Comparison of ENCODE assay signal across 12 cellular contexts in genomic region chr11:128891410-128891861, GRCh38. TPM values are rescaled to one million over a fixed set of nuclear protein-coding genes. Genes with fewer than 3 reads are reported as not detected.
DNase-seq lines count a peak whose midpoint lies in the region; ATAC-seq, FAIRE-seq and TF ChIP-seq lines count a peak whose summit lies in the region.
"Had no signal": no experiment of that assay in that cellular context is flagged by ENCODE, and none has a peak within 500 bp of the region (broad histone marks: within the 10 kb centered on the region; RNA-seq: fewer than 3 reads in every experiment).

No MANE protein-coding gene starts in this region.

- H3K9me3 ChIP-seq in HepG2 (ENCODE audit: low read length) (no peaks in the 10 kb centered on the region), right lobe of liver (no peaks in the 10 kb centered on the region), esophagus squamous epithelium (no peaks in the 10 kb centered on the region), neural cell (ENCODE audit: low read length) (no peaks in the 10 kb centered on the region), aorta (ENCODE audit: control insufficient read depth, low read length) (no peaks in the 10 kb centered on the region)

- no peaks in the 10 kb centered on the region for H4K20me1 ChIP-seq in HepG2 (ENCODE audit: insufficient read depth, low read length)
- H4K20me1 ChIP-seq in neural cell (ENCODE audit: insufficient read depth): no peaks in the 10 kb centered on the region

- H3K27ac ChIP-seq in HepG2 (ENCODE audit: extremely low read length, insufficient read depth, low read length) (no peak overlapping the region), right lobe of liver (no peak overlapping the region), esophagus squamous epithelium (peak overlapping the region in 2 of 4 donors; percentile 30 to 36), neural cell (ENCODE audit: low read length) (no peak overlapping the region), aorta (ENCODE audit: low read depth in 1 of 2, low read length in 2 of 2) (no peak overlapping the region)

- H3K4me2 ChIP-seq in HepG2 (ENCODE audit: low read depth, low read length) (no peak overlapping the region; the same call in 1 of the 2 replicates), neural cell (ENCODE audit: low read length) (no peak overlapping the region)

- ATAC-seq in HepG2 (peak; percentile 3; the same call in 1 of the 3 replicates), right lobe of liver (no peak), aorta (ENCODE audit: low FRiP score) (peak; percentile 20), GM19397 (IDR thresholded peaks at IDR 0.05; ENCODE audit: unreplicated experiment) (no peak), GM19324 (IDR thresholded peaks at IDR 0.05; ENCODE audit: low FRiP score, unreplicated experiment) (no peak)

- intact Hi-C loops in HepG2 (cut with micrococcal nuclease; ENCODE audit: unreplicated experiment) (no loop called here), right lobe of liver (cut with DNase I) (no loop called here), esophagus squamous epithelium (cut with DNase I) (no loop called here), aorta (cut with DNase I) (no loop called here)

- no peak for FAIRE-seq in HepG2 (lab: Jason Lieb, UNC)
- FAIRE-seq: islet of Langerhans had no signal

- CTCF ChIA-PET in HepG2 (lab: Yijun Ruan, JAX; ENCODE audit: low intra/inter-chr PET ratio, low total read pairs): no interaction called here

- H3K4me3 ChIP-seq in HepG2 (replicated peaks in 1 of 3; ENCODE audit: insufficient read depth in 1 of 3, low read depth in 2 of 3, low read length in 3 of 3): no peak overlapping the region
- no peak overlapping the region for H3K4me3 ChIP-seq in right lobe of liver
- H3K4me3 ChIP-seq in esophagus squamous epithelium: peak overlapping the region in 3 of 4 donors; percentile 54 to 74 (median 58)
- H3K4me3 ChIP-seq in neural cell (ENCODE audit: low read length): peak overlapping the region; percentile 79
- H3K4me3 ChIP-seq in aorta (ENCODE audit: low read length in 2 of 2): peak overlapping the region in 1 of 2 donors; percentile 42

- H3K9me2 ChIP-seq in neural cell (ENCODE audit: insufficient read depth, low read length): no peaks in the 10 kb centered on the region

- TF ChIP-seq POLR2A in HepG2 (IDR thresholded peaks at IDR 0.05; ENCODE audit: insufficient read depth in 1 of 2, low read depth in 2 of 2, low read length in 2 of 2): no peak
- TF ChIP-seq POLR2A in right lobe of liver (IDR thresholded peaks at IDR 0.05): no peak
- no peak for TF ChIP-seq POLR2A in esophagus squamous epithelium (IDR thresholded peaks at IDR 0.05)

- no peaks in the 10 kb centered on the region for H3K36me3 ChIP-seq in HepG2 (replicated peaks in 1 of 2; ENCODE audit: control insufficient read depth in 1 of 2, insufficient read depth in 2 of 2, low read length in 2 of 2)
- no peaks in the 10 kb centered on the region for H3K36me3 ChIP-seq in right lobe of liver
- no peaks in the 10 kb centered on the region for H3K36me3 ChIP-seq in esophagus squamous epithelium
- no peaks in the 10 kb centered on the region for H3K36me3 ChIP-seq in neural cell (ENCODE audit: insufficient read depth, low read length)
- H3K36me3 ChIP-seq in aorta (ENCODE audit: control insufficient read depth in 1 of 2, insufficient read depth in 2 of 2, low read length in 1 of 2): no peaks in the 10 kb centered on the region

- H3K4me1 ChIP-seq in HepG2 (ENCODE audit: insufficient read depth, low read length): peaks cover 24% of the 10 kb centered on the region
- peaks cover 0 to 33% (median 16%) of the 10 kb centered on the region in 4 donors for H3K4me1 ChIP-seq in right lobe of liver
- peaks cover 14 to 73% (median 23%) of the 10 kb centered on the region in 3 donors for H3K4me1 ChIP-seq in esophagus squamous epithelium
- H3K4me1 ChIP-seq in aorta (ENCODE audit: control insufficient read depth in 1 of 2, insufficient read depth in 2 of 2, low read length in 2 of 2): peaks cover 0 to 4% of the 10 kb centered on the region in 2 donors

- H3K9ac ChIP-seq in HepG2 (ENCODE audit: insufficient read depth, low read depth, low read length) (no peak overlapping the region), neural cell (ENCODE audit: low read length) (peak overlapping the region; percentile 2)

- H3F3A ChIP-seq in neural cell (ENCODE audit: insufficient read depth, low read length, poor library complexity, severe bottlenecking): no peaks in the 10 kb centered on the region

- BruUV-seq in HepG2 (replicated peaks; lab: Mats Ljungman, UMichigan): no TSS peak

- no peak for TF ChIP-seq RAD21 in HepG2 (CRISPR knock-in tag; IDR thresholded peaks at IDR 0.05)
- TF ChIP-seq RAD21 in neural cell (conservative IDR thresholded peaks at IDR 0.05): no peak

- no peak for TF ChIP-seq EP300 in HepG2 (IDR thresholded peaks at IDR 0.05; ENCODE audit: low read depth in 2 of 2, low read length in 2 of 2)
- TF ChIP-seq EP300 in HepG2 (CRISPR knock-in tag; IDR thresholded peaks at IDR 0.05; ENCODE audit: borderline replicate concordance): no peak
- TF ChIP-seq EP300 in neural cell (conservative IDR thresholded peaks at IDR 0.05; ENCODE audit: poor library complexity, severe bottlenecking): no peak

- TF ChIP-seq CTCF in HepG2 (CRISPR knock-in tag; IDR thresholded peaks at IDR 0.05) (no peak), right lobe of liver (IDR thresholded peaks at IDR 0.05) (no peak), esophagus squamous epithelium (IDR thresholded peaks at IDR 0.05) (no peak), neural cell (IDR thresholded peaks at IDR 0.05; ENCODE audit: poor library complexity, severe bottlenecking) (no peak)

- no peaks in the 10 kb centered on the region for H3K79me2 ChIP-seq in HepG2 (ENCODE audit: insufficient read depth, low read length)
- H3K79me2 ChIP-seq in neural cell (replicated peaks; ENCODE audit: insufficient read depth, low read length): no peaks in the 10 kb centered on the region

- WGBS in HepG2 (ENCODE audit: low lambda C conversion rate): 44% methylated on average over 9 of the region's 10 CpGs
- 38% methylated on average over 4 of the region's 10 CpGs for WGBS in right lobe of liver (ENCODE audit: insufficient coverage, low coverage, low lambda C conversion rate, missing lambda C conversion rate)
- WGBS in esophagus squamous epithelium, 2 donors: 11 to 24% methylated on average over 3 to 6 of the region's 10 CpGs
- 36 to 40% methylated on average over 10 of the region's 10 CpGs for WGBS in aorta, 2 donors

- in situ Hi-C loops in HepG2 (cut with HindIII; ENCODE audit: extremely low pct_ligation_motif_present, low pct_unique_long_range_greater_than_20kb): loop anchor here (25.0 kb wide), 1 partner anchor 796 kb away; no protein-coding TSS in a partner anchor

- DNase-seq in HepG2 (ENCODE audit: low spot score) (no peak), right lobe of liver (no peak), esophagus squamous epithelium (lab: John Stamatoyannopoulos, UW) (no peak), aorta (no peak), HPDE6-E6E7 (ENCODE audit: extremely low spot score) (no peak)
- DNase-seq: activated CD4-positive, alpha-beta T cell treated with anti-CD3 and anti-CD28 coated beads, Interleukin-2, amount 50 U/mL, for 1 hour; stimulated activated CD4-positive, alpha-beta T cell treated with anti-CD3 and anti-CD28 coated beads, Interleukin-1b, Interleukin-23, amount 100 ng/mL, for 48 hours had no signal

- POLR2A ChIA-PET in HepG2 (lab: Yijun Ruan, JAX): no interaction called here

- no peak overlapping the region for H2AFZ ChIP-seq in HepG2 (ENCODE audit: low read length)
- no peak overlapping the region for H2AFZ ChIP-seq in neural cell (ENCODE audit: low read depth, low read length)

- H3K27me3 ChIP-seq in HepG2 (ENCODE audit: control insufficient read depth in 1 of 2, insufficient read depth in 2 of 2, low read length in 2 of 2) (peaks cover 11 to 65% of the 10 kb centered on the region in 2 experiments), right lobe of liver (no peaks in the 10 kb centered on the region), esophagus squamous epithelium (peaks cover 0 to 43% (median 0%) of the 10 kb centered on the region in 4 donors), neural cell (ENCODE audit: insufficient read depth, low read depth, low read length) (peaks cover 45% of the 10 kb centered on the region), aorta (ENCODE audit: control insufficient read depth in 1 of 2, insufficient read depth in 2 of 2, low read length in 1 of 2) (no peaks in the 10 kb centered on the region)

RNA-seq across cellular contexts. Expression of gene KCNJ5, which starts 0.3 kb away (rescaled TPM):
- total RNA-seq in HepG2 (2016; rRNA removed; fragmentation: Illumina TruSeq; extraction: Trizol): not detected in 2 replicates
- not detected in 2 replicates for total RNA-seq in HepG2 (2016; cell fraction: cytosol; rRNA removed; fragmentation: Illumina TruSeq; extraction: Trizol; ENCODE audit: low read depth)
- total RNA-seq in HepG2 (2016; cell fraction: insoluble cytoplasmic fraction; rRNA removed; fragmentation: Illumina TruSeq; extraction: Trizol): not detected in 2 replicates
- total RNA-seq in HepG2 (2016; cell fraction: membrane; rRNA removed; fragmentation: Illumina TruSeq; extraction: Trizol): not detected in 2 replicates
- not detected in 2 replicates for total RNA-seq in HepG2 (2016; cell fraction: nucleus; rRNA removed; fragmentation: Illumina TruSeq; extraction: Trizol)
- not detected in 2 replicates for polyA plus RNA-seq in HepG2 (2011; rRNA removed)
- polyA plus RNA-seq in HepG2 (2011; cell fraction: cytosol; rRNA removed): not detected in 2 replicates
- not detected in 2 replicates for polyA plus RNA-seq in HepG2 (2011; cell fraction: nucleus; rRNA removed)
- polyA plus RNA-seq in HepG2 (2012): not detected in 2 replicates
- not detected in 2 replicates for polyA plus RNA-seq in HepG2 (2016; cell fraction: cytosol; fragmentation: Illumina TruSeq; extraction: Trizol; ENCODE audit: low read depth)
- not detected in 2 replicates for polyA plus RNA-seq in HepG2 (2016; cell fraction: insoluble cytoplasmic fraction; fragmentation: Illumina TruSeq; extraction: Trizol; ENCODE audit: low read depth)
- not detected in 2 replicates for polyA plus RNA-seq in HepG2 (2016; cell fraction: membrane; fragmentation: Illumina TruSeq; extraction: Trizol; ENCODE audit: low read depth)
- polyA plus RNA-seq in HepG2 (2016; cell fraction: nucleus; fragmentation: Illumina TruSeq; extraction: Trizol; ENCODE audit: insufficient read depth, low read depth): not detected in 2 replicates
- not detected in 2 replicates for polyA minus RNA-seq in HepG2 (2011; rRNA and poly(A)+ RNA removed; ENCODE audit: low replicate concordance)
- not detected in 2 replicates for polyA minus RNA-seq in HepG2 (2011; cell fraction: cytosol; rRNA and poly(A)+ RNA removed)
- not detected in 2 replicates for polyA minus RNA-seq in HepG2 (2011; cell fraction: nucleus; rRNA and poly(A)+ RNA removed)
- under 1 TPM; 0.05 to 0.80 (median 0.11) TPM for total RNA-seq in right lobe of liver
- 1 to 10 TPM in 1 of 4 donors, under 1 TPM in 1, not detected in 2; 0.47 to 1.9 TPM for total RNA-seq in esophagus squamous epithelium
- 0.34 and 1.1 TPM in 2 replicates for polyA plus RNA-seq in neural cell
- 0.69 and 1.2 TPM in 2 replicates for polyA minus RNA-seq in neural cell
- 1 to 10 TPM; 2.0 to 3.5 TPM for total RNA-seq in aorta
- 1 to 10 TPM in 1 of 2 donors, under 1 TPM in 1; 0.31 to 1.6 TPM for polyA plus RNA-seq in aorta

RNA-seq across cellular contexts. Expression of gene KCNJ1, which starts 24.3 kb away (rescaled TPM):
- not detected in 2 replicates for total RNA-seq in HepG2 (2016; rRNA removed; fragmentation: Illumina TruSeq; extraction: Trizol)
- total RNA-seq in HepG2 (2016; cell fraction: cytosol; rRNA removed; fragmentation: Illumina TruSeq; extraction: Trizol; ENCODE audit: low read depth): not detected in 2 replicates
- not detected in 2 replicates for total RNA-seq in HepG2 (2016; cell fraction: insoluble cytoplasmic fraction; rRNA removed; fragmentation: Illumina TruSeq; extraction: Trizol)
- not detected in 2 replicates for total RNA-seq in HepG2 (2016; cell fraction: membrane; rRNA removed; fragmentation: Illumina TruSeq; extraction: Trizol)
- total RNA-seq in HepG2 (2016; cell fraction: nucleus; rRNA removed; fragmentation: Illumina TruSeq; extraction: Trizol): not detected in 2 replicates
- not detected in 2 replicates for polyA plus RNA-seq in HepG2 (2011; rRNA removed)
- polyA plus RNA-seq in HepG2 (2011; cell fraction: cytosol; rRNA removed): not detected in 2 replicates
- polyA plus RNA-seq in HepG2 (2011; cell fraction: nucleus; rRNA removed): not detected in 2 replicates
- polyA plus RNA-seq in HepG2 (2012): not detected in 2 replicates
- not detected in 2 replicates for polyA plus RNA-seq in HepG2 (2016; cell fraction: cytosol; fragmentation: Illumina TruSeq; extraction: Trizol; ENCODE audit: low read depth)
- not detected in 2 replicates for polyA plus RNA-seq in HepG2 (2016; cell fraction: insoluble cytoplasmic fraction; fragmentation: Illumina TruSeq; extraction: Trizol; ENCODE audit: low read depth)
- polyA plus RNA-seq in HepG2 (2016; cell fraction: membrane; fragmentation: Illumina TruSeq; extraction: Trizol; ENCODE audit: low read depth): not detected in 2 replicates
- not detected in 2 replicates for polyA plus RNA-seq in HepG2 (2016; cell fraction: nucleus; fragmentation: Illumina TruSeq; extraction: Trizol; ENCODE audit: insufficient read depth, low read depth)
- not detected in 2 replicates for polyA minus RNA-seq in HepG2 (2011; rRNA and poly(A)+ RNA removed; ENCODE audit: low replicate concordance)
- polyA minus RNA-seq in HepG2 (2011; cell fraction: cytosol; rRNA and poly(A)+ RNA removed): not detected in 2 replicates
- not detected in 2 replicates for polyA minus RNA-seq in HepG2 (2011; cell fraction: nucleus; rRNA and poly(A)+ RNA removed)
- total RNA-seq in right lobe of liver: not detected
- total RNA-seq in esophagus squamous epithelium: 1 to 10 TPM in 1 of 4 donors, under 1 TPM in 1, not detected in 2; under 0.01 to 1.3 TPM
- 0.22 and 0.40 TPM in 2 replicates for polyA plus RNA-seq in neural cell
- polyA minus RNA-seq in neural cell: not detected in 2 replicates
- under 1 TPM; 0.19 to 0.24 TPM for total RNA-seq in aorta
- not detected for polyA plus RNA-seq in aorta
- total RNA-seq: cerebellum had no signal

RNA-seq across cellular contexts. Expression of gene TP53AIP1, which starts 51.2 kb away (rescaled TPM):
- total RNA-seq in HepG2 (2016; rRNA removed; fragmentation: Illumina TruSeq; extraction: Trizol) (0.11 TPM in 1 of 2 replicates, not detected in the other), right lobe of liver (under 1 TPM in 1 of 6 experiments, not detected in 5; 0.22 TPM), esophagus squamous epithelium (10 to 100 TPM; 11.0 to 16.7 (median 13.9) TPM), aorta (not detected)
- not detected in 2 replicates for total RNA-seq in HepG2 (2016; cell fraction: cytosol; rRNA removed; fragmentation: Illumina TruSeq; extraction: Trizol; ENCODE audit: low read depth)
- not detected in 2 replicates for total RNA-seq in HepG2 (2016; cell fraction: insoluble cytoplasmic fraction; rRNA removed; fragmentation: Illumina TruSeq; extraction: Trizol)
- not detected in 2 replicates for total RNA-seq in HepG2 (2016; cell fraction: membrane; rRNA removed; fragmentation: Illumina TruSeq; extraction: Trizol)
- total RNA-seq in HepG2 (2016; cell fraction: nucleus; rRNA removed; fragmentation: Illumina TruSeq; extraction: Trizol): not detected in 2 replicates
- polyA plus RNA-seq in HepG2 (2011; rRNA removed) (0.03 TPM in 1 of 2 replicates, not detected in the other), neural cell (0.68 and 1.4 TPM in 2 replicates), aorta (not detected)
- polyA plus RNA-seq in HepG2 (2011; cell fraction: cytosol; rRNA removed): 0.03 TPM in 1 of 2 replicates, not detected in the other
- polyA plus RNA-seq in HepG2 (2011; cell fraction: nucleus; rRNA removed): 0.19 and 0.28 TPM in 2 replicates
- polyA plus RNA-seq in HepG2 (2012): 0.17 TPM in 1 of 2 replicates, not detected in the other
- polyA plus RNA-seq in HepG2 (2016; cell fraction: cytosol; fragmentation: Illumina TruSeq; extraction: Trizol; ENCODE audit: low read depth): not detected in 2 replicates
- polyA plus RNA-seq in HepG2 (2016; cell fraction: insoluble cytoplasmic fraction; fragmentation: Illumina TruSeq; extraction: Trizol; ENCODE audit: low read depth): not detected in 2 replicates
- polyA plus RNA-seq in HepG2 (2016; cell fraction: membrane; fragmentation: Illumina TruSeq; extraction: Trizol; ENCODE audit: low read depth): not detected in 2 replicates
- polyA plus RNA-seq in HepG2 (2016; cell fraction: nucleus; fragmentation: Illumina TruSeq; extraction: Trizol; ENCODE audit: insufficient read depth, low read depth): 0.26 and 0.28 TPM in 2 replicates
- polyA minus RNA-seq in HepG2 (2011; rRNA and poly(A)+ RNA removed; ENCODE audit: low replicate concordance): not detected in 2 replicates
- not detected in 2 replicates for polyA minus RNA-seq in HepG2 (2011; cell fraction: cytosol; rRNA and poly(A)+ RNA removed)
- 0.13 and 0.37 TPM in 2 replicates for polyA minus RNA-seq in HepG2 (2011; cell fraction: nucleus; rRNA and poly(A)+ RNA removed)
- 0.73 and 0.81 TPM in 2 replicates for polyA minus RNA-seq in neural cell

Comparison
In these comparisons a context has a peak if more than half of its experiments do, and no peak if none do; other contexts are left out.
1. ATAC-seq: peak in HepG2 (single experiment) and aorta (single experiment); none in right lobe of liver (0 of 4), GM19397 (single experiment) and GM19324 (single experiment).
2. H3K4me3 ChIP-seq: peak in esophagus squamous epithelium (3 of 4) and neural cell (single experiment); none in HepG2 (0 of 3) and right lobe of liver (0 of 3).
3. RNA of gene TP53AIP1, which starts 51.2 kb away (total RNA-seq): 11.0 to 16.7 TPM in esophagus squamous epithelium; not detected in aorta, 0.11 TPM in HepG2 and 0.22 TPM in right lobe of liver; every median in the first group is over 4 times any median in the second.